ENCODE assay signal across 8 cellular contexts in the genomic region with DNA sequence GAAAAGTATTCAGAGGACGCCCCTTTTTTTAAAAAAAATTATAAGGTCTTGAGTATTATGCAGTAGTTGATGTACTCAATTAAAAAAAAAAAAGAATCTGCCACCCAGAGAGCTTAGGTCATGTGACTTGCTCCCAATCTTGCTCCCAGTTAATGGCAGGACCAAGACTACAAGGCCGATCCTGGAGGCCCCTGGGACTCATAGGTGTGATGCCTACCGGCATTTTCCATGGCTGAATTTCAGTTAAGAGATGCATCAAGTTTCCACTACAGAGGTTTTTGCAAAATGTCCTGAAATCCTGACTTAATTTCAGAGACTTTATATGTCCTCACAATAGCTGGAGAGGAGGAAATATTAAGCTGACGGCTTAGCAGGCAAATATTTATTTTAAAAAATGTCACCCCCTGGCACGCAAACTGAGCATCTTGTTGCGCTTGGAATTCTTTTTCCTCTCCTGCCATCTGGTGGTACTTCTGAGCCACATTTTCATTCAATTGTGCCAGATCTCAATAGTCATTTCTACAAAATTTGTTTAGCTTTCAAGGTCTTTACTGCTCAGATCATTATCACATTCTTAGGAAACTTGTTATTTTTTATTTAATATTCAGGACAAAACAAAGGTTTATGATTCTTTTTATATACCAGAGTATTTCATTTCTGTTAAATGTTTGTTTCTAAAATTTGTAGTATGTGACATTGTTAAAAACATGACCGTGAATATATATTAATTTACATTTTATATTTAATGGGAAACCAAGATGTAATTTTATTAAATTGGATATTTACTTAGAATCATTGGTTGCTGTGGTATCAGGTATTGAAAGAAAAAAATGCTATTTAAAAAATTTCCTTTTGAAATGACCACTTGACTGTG.
DNase-seq lines count a peak whose midpoint lies in the region; ATAC-seq and TF ChIP-seq lines count a peak whose summit lies in the region.

No MANE protein-coding gene starts in this region.

- H3K36me3 Mint-ChIP-seq in activated CD4-positive, alpha-beta T cell treated with anti-CD3 and anti-CD28 coated beads for 36 hours (ENCODE audit: low read depth): no peaks in the 10 kb centered on the region

- in situ Hi-C loops in astrocyte of the cerebellum (cut with HindIII; ENCODE audit: low sequenced_read_pairs): loop anchor here (10.0 kb wide), 1 partner anchor 419 kb away; no protein-coding TSS in a partner anchor

- CTCF ChIA-PET in activated CD4-positive, alpha-beta T cell treated with anti-CD3 and anti-CD28 coated beads for 36 hours (lab: Charles Lee): interaction anchor here (1.5 kb wide), 1 partner anchor 424 kb away, joined by 3 read pairs; no protein-coding TSS in a partner anchor

- TF ChIP-seq CTCF in GM06990 (IDR thresholded peaks at IDR 0.05; ENCODE audit: insufficient read depth, low read length, poor library complexity, severe bottlenecking) (peak; percentile 26), astrocyte of the cerebellum (IDR thresholded peaks at IDR 0.05; ENCODE audit: low read depth, low read length, missing control alignments) (peak; percentile 60)

- H3K4me3 ChIP-seq in GM06990 (replicated peaks; ENCODE audit: low read depth, low read length) (no peak overlapping the region), astrocyte of the cerebellum (ENCODE audit: low read depth, low read length) (no peak overlapping the region)

- H3K4me1 Mint-ChIP-seq in activated CD4-positive, alpha-beta T cell treated with anti-CD3 and anti-CD28 coated beads for 36 hours: peaks cover 7% of the 10 kb centered on the region

- H3K27me3 ChIP-seq in GM06990 (replicated peaks; ENCODE audit: control insufficient read depth, insufficient read depth, low read length): no peaks in the 10 kb centered on the region

- peaks cover 45% of the 10 kb centered on the region for H3K27me3 Mint-ChIP-seq in activated CD4-positive, alpha-beta T cell treated with anti-CD3 and anti-CD28 coated beads for 36 hours

- no peak overlapping the region for H3K27ac Mint-ChIP-seq in activated CD4-positive, alpha-beta T cell treated with anti-CD3 and anti-CD28 coated beads for 36 hours

- no peak overlapping the region for H3K4me3 Mint-ChIP-seq in activated CD4-positive, alpha-beta T cell treated with anti-CD3 and anti-CD28 coated beads for 36 hours

- POLR2A ChIA-PET in activated CD4-positive, alpha-beta T cell treated with anti-CD3 and anti-CD28 coated beads for 36 hours (lab: Charles Lee): no interaction called here

- DNase-seq in GM06990 (ENCODE audit: extremely low read depth, insufficient read length) (no peak), NAMALWA (ENCODE audit: low spot score) (peak; percentile 29), astrocyte of the cerebellum (ENCODE audit: low read depth) (peak; percentile 47), left lobe of liver (ENCODE audit: low spot score) (no peak), T1000 (lab: John Stamatoyannopoulos, UW) (no peak)
- DNase-seq in stimulated activated CD4-positive, alpha-beta T cell treated with anti-CD3 and anti-CD28 coated beads, Interleukin-4, amount 100 ng/mL, for 1 hour: no peak
- DNase-seq in activated CD4-positive, alpha-beta T cell treated with anti-CD3 and anti-CD28 coated beads for 36 hours: no peak
- DNase-seq in activated CD4-positive, alpha-beta T cell treated with anti-CD3 and anti-CD28 coated beads, Interleukin-2, amount 50 U/mL, for 48 hours: no peak

- no peaks in the 10 kb centered on the region for H3K9me3 Mint-ChIP-seq in activated CD4-positive, alpha-beta T cell treated with anti-CD3 and anti-CD28 coated beads for 36 hours (ENCODE audit: low read depth)

- no peaks in the 10 kb centered on the region for H3K36me3 ChIP-seq in GM06990 (ENCODE audit: control insufficient read depth, insufficient read depth, low read length)

- intact Hi-C loops in activated CD4-positive, alpha-beta T cell treated with anti-CD3 and anti-CD28 coated beads for 36 hours (cut with DNase I, micrococcal nuclease): loop anchor here (1.0 to 5.0 kb wide), 3 partner anchors 421 to 686 kb away; no protein-coding TSS in a partner anchor

- ATAC-seq in left lobe of liver: peak; percentile 75
- no peak for ATAC-seq in activated CD4-positive, alpha-beta T cell treated with anti-CD3 and anti-CD28 coated beads for 36 hours

Comparison
In these comparisons a context has a peak if more than half of its experiments do, and no peak if none do; other contexts are left out.
1. DNase-seq: peak in NAMALWA (single experiment) and astrocyte of the cerebellum (single experiment); none in GM06990 (single experiment), left lobe of liver (single experiment), stimulated activated CD4-positive, alpha-beta T cell treated with anti-CD3 and anti-CD28 coated beads, Interleukin-4, amount 100 ng/mL, for 1 hour (single experiment), activated CD4-positive, alpha-beta T cell treated with anti-CD3 and anti-CD28 coated beads for 36 hours (single experiment), T1000 (single experiment) and activated CD4-positive, alpha-beta T cell treated with anti-CD3 and anti-CD28 coated beads, Interleukin-2, amount 50 U/mL, for 48 hours (0 of 2).